In genomic region chr11:63904743-63905142, GRCh38 we compare ENCODE assay signal across 28 cellular contexts. TPM values are rescaled to one million over a fixed set of nuclear protein-coding genes. Genes with fewer than 3 reads are reported as not detected.
DNase-seq lines count a peak whose midpoint lies in the region; ATAC-seq, FAIRE-seq and TF ChIP-seq lines count a peak whose summit lies in the region.
"Had no signal": no experiment of that assay in that cellular context is flagged by ENCODE, and none has a peak within 500 bp of the region (broad histone marks: within the 10 kb centered on the region; RNA-seq: fewer than 3 reads in every experiment).

No MANE protein-coding gene starts in this region.

- peaks cover 4% of the 10 kb centered on the region for H3K27me3 Mint-ChIP-seq in neural progenitor cell (ENCODE audit: insufficient read depth, low read depth)
- H3K27me3 Mint-ChIP-seq: CD8-positive, alpha-beta memory T cell; IgD-negative memory B cell had no signal

- ATAC-seq in HepG2 (no peak), right lobe of liver (no peak), HG02678 (IDR thresholded peaks at IDR 0.05; ENCODE audit: unreplicated experiment) (no peak), HG03432 (IDR thresholded peaks at IDR 0.05; ENCODE audit: unreplicated experiment) (no peak), HG03196 (IDR thresholded peaks at IDR 0.05; ENCODE audit: unreplicated experiment) (no peak)
- ATAC-seq: Right ventricle myocardium inferior had no signal

- in situ Hi-C loops in HepG2 (cut with HindIII; ENCODE audit: extremely low pct_ligation_motif_present, low pct_unique_long_range_greater_than_20kb), result no loop called here

- no peak overlapping the region for H3K4me3 ChIP-seq in HepG2 (replicated peaks in 1 of 3; ENCODE audit: insufficient read depth in 1 of 3, low read depth in 2 of 3, low read length in 3 of 3)
- H3K4me3 ChIP-seq in right lobe of liver, result no peak overlapping the region
- no peak overlapping the region for H3K4me3 ChIP-seq in neural progenitor cell
- H3K4me3 ChIP-seq: HAP-1, Peyer's patch had no signal

- peaks cover 31% of the 10 kb centered on the region for H3K4me1 Mint-ChIP-seq in neural progenitor cell
- H3K4me1 Mint-ChIP-seq: IgD-negative memory B cell had no signal

- over 99% methylated on average over 13 of the region's 13 CpGs for WGBS in HepG2 (ENCODE audit: low lambda C conversion rate)
- 91% methylated on average over 10 of the region's 13 CpGs for WGBS in right lobe of liver (ENCODE audit: insufficient coverage, low coverage, low lambda C conversion rate, missing lambda C conversion rate)

- no peak for DNase-seq in HepG2 (ENCODE audit: low spot score)
- no peak for DNase-seq in right lobe of liver
- no peak for DNase-seq in caudate nucleus (lab: John Stamatoyannopoulos, UW)
- no peak for DNase-seq in neural progenitor cell (ENCODE audit: low spot score)
- no peak for DNase-seq in AG20443 (ENCODE audit: low spot score)
- DNase-seq: ACHN; AML-193; CD8-positive, alpha-beta memory T cell; Karpas-422; MV-4-11; NCI-H1105 treated with DMSO at 0.1 percent for 48 hours; NCI-H1694 treated with DMSO at 0.1 percent for 48 hours; NCI-H2081 treated with DMSO at 0.1 percent for 48 hours; NCI-H2171 treated with DMSO at 0.1 percent for 48 hours; NCI-H524 treated with DMSO at 0.1 percent for 48 hours; NCI-H82; Peyer's patch had no signal

- no peak overlapping the region for H3K27ac ChIP-seq in HepG2 (ENCODE audit: extremely low read length, insufficient read depth, low read length)
- H3K27ac ChIP-seq in right lobe of liver, result no peak overlapping the region
- H3K27ac ChIP-seq in caudate nucleus (ENCODE audit: low read depth, low read length), result peak overlapping the region; percentile 74
- no peak overlapping the region for H3K27ac ChIP-seq in neural progenitor cell
- H3K27ac ChIP-seq: 22Rv1, C4-2B, Peyer's patch had no signal

- no peaks in the 10 kb centered on the region for H4K20me1 ChIP-seq in HepG2 (ENCODE audit: insufficient read depth, low read length)
- H4K20me1 ChIP-seq in neural progenitor cell (ENCODE audit: low read depth), result peaks cover 30% of the 10 kb centered on the region

- no peak for TF ChIP-seq RAD21 in HepG2 (CRISPR knock-in tag; IDR thresholded peaks at IDR 0.05)

- H3K9ac ChIP-seq in HepG2 (ENCODE audit: insufficient read depth, low read depth, low read length), result no peak overlapping the region
- no peak overlapping the region for H3K9ac ChIP-seq in neural progenitor cell

- intact Hi-C loops in HepG2 (cut with micrococcal nuclease; ENCODE audit: unreplicated experiment), result loop anchor here (10.0 kb wide), 1 partner anchor 140 kb away; the partner anchor contains the start of gene ZFTA
- intact Hi-C loops in right lobe of liver (cut with DNase I), result loop anchor here in 1 of 2 donors (5.0 kb wide), 1 partner anchor 67 kb away; the partner anchor contains the start of gene MARK2

- peaks cover 28% of the 10 kb centered on the region for H3F3A ChIP-seq in neural progenitor cell (ENCODE audit: low read depth)

- peaks cover 35 to 67% of the 10 kb centered on the region in 2 experiments for H3K36me3 ChIP-seq in HepG2 (replicated peaks in 1 of 2; ENCODE audit: control insufficient read depth in 1 of 2, insufficient read depth in 2 of 2, low read length in 2 of 2)
- peaks cover 2 to 62% (median 38%) of the 10 kb centered on the region in 4 donors for H3K36me3 ChIP-seq in right lobe of liver
- H3K36me3 ChIP-seq in neural progenitor cell, result no peaks in the 10 kb centered on the region

- H3K9me3 ChIP-seq in HepG2 (ENCODE audit: low read length) (no peaks in the 10 kb centered on the region), right lobe of liver (no peaks in the 10 kb centered on the region), neural progenitor cell (ENCODE audit: low read depth) (no peaks in the 10 kb centered on the region)
- H3K9me3 ChIP-seq: HAP-1, Peyer's patch had no signal

- CTCF ChIA-PET in HepG2 (lab: Yijun Ruan, JAX; ENCODE audit: low intra/inter-chr PET ratio, low total read pairs), result interaction anchor here (1.3 kb wide), 1 partner anchor 66 kb away, joined by 3 read pairs; the partner anchor contains the start of gene MARK2

- H3K36me3 Mint-ChIP-seq in neural progenitor cell, result peaks cover 18% of the 10 kb centered on the region

- no peaks in the 10 kb centered on the region for H3K9me3 Mint-ChIP-seq in neural progenitor cell
- H3K9me3 Mint-ChIP-seq: CD8-positive, alpha-beta memory T cell; IgD-negative memory B cell had no signal

- H3K79me2 ChIP-seq in HepG2 (ENCODE audit: insufficient read depth, low read length) (no peaks in the 10 kb centered on the region), neural progenitor cell (ENCODE audit: low read depth) (no peaks in the 10 kb centered on the region)

- TF ChIP-seq POLR2A in HepG2 (IDR thresholded peaks at IDR 0.05; ENCODE audit: insufficient read depth in 1 of 2, low read depth in 2 of 2, low read length in 2 of 2) (no peak), right lobe of liver (IDR thresholded peaks at IDR 0.05) (no peak)

- H3K4me1 ChIP-seq in HepG2 (ENCODE audit: insufficient read depth, low read length) (no peaks in the 10 kb centered on the region), right lobe of liver (no peaks in the 10 kb centered on the region), neural progenitor cell (peaks cover 29% of the 10 kb centered on the region)
- H3K4me1 ChIP-seq: HAP-1, Peyer's patch had no signal

- TF ChIP-seq CTCF in HepG2 (CRISPR knock-in tag; IDR thresholded peaks at IDR 0.05) (no peak), right lobe of liver (IDR thresholded peaks at IDR 0.05) (no peak), neural progenitor cell (IDR thresholded peaks at IDR 0.05) (no peak)

- POLR2A ChIA-PET in HepG2 (lab: Yijun Ruan, JAX), result no interaction called here

- FAIRE-seq in HepG2 (lab: Jason Lieb, UNC), result no peak
- FAIRE-seq: G401.6, GM12892, HTR-8/SVneo had no signal

- TF ChIP-seq EP300 in HepG2 (IDR thresholded peaks at IDR 0.05; ENCODE audit: low read depth in 2 of 2, low read length in 2 of 2) (no peak), HepG2 (CRISPR knock-in tag; IDR thresholded peaks at IDR 0.05; ENCODE audit: borderline replicate concordance) (no peak)

- peak overlapping the region; percentile 37 for H3K27ac Mint-ChIP-seq in neural progenitor cell

- H3K27me3 ChIP-seq in HepG2 (ENCODE audit: control insufficient read depth in 1 of 2, insufficient read depth in 2 of 2, low read length in 2 of 2), result no peaks in the 10 kb centered on the region; a peak in 1 of 5 replicates
- H3K27me3 ChIP-seq in right lobe of liver, result no peaks in the 10 kb centered on the region
- no peaks in the 10 kb centered on the region for H3K27me3 ChIP-seq in neural progenitor cell
- H3K27me3 ChIP-seq: Peyer's patch had no signal

- H3K4me2 ChIP-seq in HepG2 (ENCODE audit: low read depth, low read length) (no peak overlapping the region), neural progenitor cell (no peak overlapping the region)

- H3K4me3 Mint-ChIP-seq in neural progenitor cell, result no peak overlapping the region
- H3K4me3 Mint-ChIP-seq: CD8-positive, alpha-beta memory T cell; IgD-negative memory B cell had no signal

- no TSS peak for BruUV-seq in HepG2 (replicated peaks; lab: Mats Ljungman, UMichigan)

- H2AFZ ChIP-seq in HepG2 (ENCODE audit: low read length) (no peak overlapping the region), neural progenitor cell (replicated peaks) (no peak overlapping the region)

RNA-seq across cellular contexts. Expression of gene RCOR2, which starts 12.2 kb away (rescaled TPM):
- 6.9 and 8.5 TPM in 2 replicates for total RNA-seq in HepG2 (2016; rRNA removed; fragmentation: Illumina TruSeq; extraction: Trizol)
- 4.0 and 4.8 TPM in 2 replicates for total RNA-seq in HepG2 (2016; cell fraction: cytosol; rRNA removed; fragmentation: Illumina TruSeq; extraction: Trizol; ENCODE audit: low read depth)
- 5.2 and 8.3 TPM in 2 replicates for total RNA-seq in HepG2 (2016; cell fraction: insoluble cytoplasmic fraction; rRNA removed; fragmentation: Illumina TruSeq; extraction: Trizol)
- total RNA-seq in HepG2 (2016; cell fraction: membrane; rRNA removed; fragmentation: Illumina TruSeq; extraction: Trizol), result 9.3 and 10.4 TPM in 2 replicates
- 4.9 and 5.7 TPM in 2 replicates for total RNA-seq in HepG2 (2016; cell fraction: nucleus; rRNA removed; fragmentation: Illumina TruSeq; extraction: Trizol)
- 8.3 and 9.1 TPM in 2 replicates for polyA plus RNA-seq in HepG2 (2011; rRNA removed)
- 6.2 and 8.1 TPM in 2 replicates for polyA plus RNA-seq in HepG2 (2011; cell fraction: cytosol; rRNA removed)
- polyA plus RNA-seq in HepG2 (2011; cell fraction: nucleus; rRNA removed), result 12.4 and 14.3 TPM in 2 replicates
- 4.5 and 6.4 TPM in 2 replicates for polyA plus RNA-seq in HepG2 (2012)
- 5.0 and 5.5 TPM in 2 replicates for polyA plus RNA-seq in HepG2 (2016; cell fraction: cytosol; fragmentation: Illumina TruSeq; extraction: Trizol; ENCODE audit: low read depth)
- 8.9 and 9.7 TPM in 2 replicates for polyA plus RNA-seq in HepG2 (2016; cell fraction: insoluble cytoplasmic fraction; fragmentation: Illumina TruSeq; extraction: Trizol; ENCODE audit: low read depth)
- 8.9 and 10.1 TPM in 2 replicates for polyA plus RNA-seq in HepG2 (2016; cell fraction: membrane; fragmentation: Illumina TruSeq; extraction: Trizol; ENCODE audit: low read depth)
- 16.2 and 16.9 TPM in 2 replicates for polyA plus RNA-seq in HepG2 (2016; cell fraction: nucleus; fragmentation: Illumina TruSeq; extraction: Trizol; ENCODE audit: insufficient read depth, low read depth)
- polyA minus RNA-seq in HepG2 (2011; rRNA and poly(A)+ RNA removed; ENCODE audit: low replicate concordance), result 2.5 and 13.8 TPM in 2 replicates
- 5.5 and 6.2 TPM in 2 replicates for polyA minus RNA-seq in HepG2 (2011; cell fraction: cytosol; rRNA and poly(A)+ RNA removed)
- 3.2 and 3.3 TPM in 2 replicates for polyA minus RNA-seq in HepG2 (2011; cell fraction: nucleus; rRNA and poly(A)+ RNA removed)
- total RNA-seq in right lobe of liver, result under 1 TPM in 1 of 6 experiments, not detected in 5; 0.15 TPM
- 70.6 and 139 TPM in 2 replicates for total RNA-seq in neural progenitor cell (ENCODE audit: low replicate concordance)
- polyA plus RNA-seq: CD8-positive, alpha-beta memory T cell; IgD-negative memory B cell had no signal

RNA-seq across cellular contexts. Expression of gene NAA40, which starts 34.1 kb away (rescaled TPM):
- 17.1 and 17.9 TPM in 2 replicates for total RNA-seq in HepG2 (2016; rRNA removed; fragmentation: Illumina TruSeq; extraction: Trizol)
- total RNA-seq in HepG2 (2016; cell fraction: cytosol; rRNA removed; fragmentation: Illumina TruSeq; extraction: Trizol; ENCODE audit: low read depth), result 1.8 and 2.2 TPM in 2 replicates
- total RNA-seq in HepG2 (2016; cell fraction: insoluble cytoplasmic fraction; rRNA removed; fragmentation: Illumina TruSeq; extraction: Trizol), result 15.4 and 20.1 TPM in 2 replicates
- total RNA-seq in HepG2 (2016; cell fraction: membrane; rRNA removed; fragmentation: Illumina TruSeq; extraction: Trizol), result 6.7 and 7.0 TPM in 2 replicates
- 15.0 and 17.0 TPM in 2 replicates for total RNA-seq in HepG2 (2016; cell fraction: nucleus; rRNA removed; fragmentation: Illumina TruSeq; extraction: Trizol)
- polyA plus RNA-seq in HepG2 (2011; rRNA removed), result 11.1 and 14.3 TPM in 2 replicates
- polyA plus RNA-seq in HepG2 (2011; cell fraction: cytosol; rRNA removed), result 9.0 and 9.1 TPM in 2 replicates
- 34.5 and 44.9 TPM in 2 replicates for polyA plus RNA-seq in HepG2 (2011; cell fraction: nucleus; rRNA removed)
- polyA plus RNA-seq in HepG2 (2012), result 8.9 TPM in 2 replicates
- 2.0 and 2.2 TPM in 2 replicates for polyA plus RNA-seq in HepG2 (2016; cell fraction: cytosol; fragmentation: Illumina TruSeq; extraction: Trizol; ENCODE audit: low read depth)
- 19.2 and 20.6 TPM in 2 replicates for polyA plus RNA-seq in HepG2 (2016; cell fraction: insoluble cytoplasmic fraction; fragmentation: Illumina TruSeq; extraction: Trizol; ENCODE audit: low read depth)
- polyA plus RNA-seq in HepG2 (2016; cell fraction: membrane; fragmentation: Illumina TruSeq; extraction: Trizol; ENCODE audit: low read depth), result 4.0 and 4.3 TPM in 2 replicates
- 43.1 and 48.7 TPM in 2 replicates for polyA plus RNA-seq in HepG2 (2016; cell fraction: nucleus; fragmentation: Illumina TruSeq; extraction: Trizol; ENCODE audit: insufficient read depth, low read depth)
- 10.7 and 27.3 TPM in 2 replicates for polyA minus RNA-seq in HepG2 (2011; rRNA and poly(A)+ RNA removed; ENCODE audit: low replicate concordance)
- polyA minus RNA-seq in HepG2 (2011; cell fraction: cytosol; rRNA and poly(A)+ RNA removed), result 3.8 and 4.3 TPM in 2 replicates
- 18.0 and 19.6 TPM in 2 replicates for polyA minus RNA-seq in HepG2 (2011; cell fraction: nucleus; rRNA and poly(A)+ RNA removed)
- 1 to 10 TPM; 3.6 to 7.5 (median 4.6) TPM for total RNA-seq in right lobe of liver
- total RNA-seq in neural progenitor cell (ENCODE audit: low replicate concordance), result 38.7 and 40.4 TPM in 2 replicates
